In genomic region chr9:86353591-86354047, GRCh38 we compare ENCODE assay signal across 8 cellular contexts. TPM values are rescaled to one million over a fixed set of nuclear protein-coding genes. Genes with fewer than 3 reads are reported as not detected.
DNase-seq lines count a peak whose midpoint lies in the region; ATAC-seq and TF ChIP-seq lines count a peak whose summit lies in the region.

No MANE protein-coding gene starts in this region.

- peaks cover 2% of the 10 kb centered on the region; the same call in 1 of the 2 replicates for H3K36me3 ChIP-seq in IMR-90 (ENCODE audit: control insufficient read depth, insufficient read depth, low read length)
- H3K36me3 ChIP-seq in osteoblast (ENCODE audit: insufficient read depth, low read length), result peaks cover 6% of the 10 kb centered on the region

- intact Hi-C loops in IMR-90 (cut with micrococcal nuclease), result loop anchor here (1.0 kb wide), 1 partner anchor 53 kb away; no protein-coding TSS in a partner anchor
- intact Hi-C loops in activated CD4-positive, alpha-beta memory T cell treated with anti-CD3 and anti-CD28 coated beads for 36 hours (cut with micrococcal nuclease), result loop anchor here (1.0 to 10.0 kb wide), 7 partner anchors 53 to 1441 kb away; partner anchors contain the start of genes ISCA1 and NAA35

- H3K14ac ChIP-seq in IMR-90 (replicated peaks; ENCODE audit: low read depth, low read length), result peak overlapping the region; percentile 79

- CTCF ChIA-PET in IMR-90 (lab: Yijun Ruan, JAX), result no interaction called here
- CTCF ChIA-PET in activated CD4-positive, alpha-beta memory T cell treated with anti-CD3 and anti-CD28 coated beads for 36 hours (lab: Charles Lee), result no interaction called here

- peaks cover 6 to 21% of the 10 kb centered on the region in 2 experiments for H3K79me1 ChIP-seq in IMR-90 (ENCODE audit: low read depth in 1 of 2, low read length in 2 of 2)

- in situ Hi-C loops in IMR-90 (cut with MboI; ENCODE audit: low sequenced_read_pairs), result no loop called here

- H3K27me3 Mint-ChIP-seq in activated CD4-positive, alpha-beta memory T cell treated with anti-CD3 and anti-CD28 coated beads for 36 hours, result no peaks in the 10 kb centered on the region

- no TSS peak for BruUV-seq in IMR-90 (replicated peaks; lab: Mats Ljungman, UMichigan)

- H2BK20ac ChIP-seq in IMR-90 (ENCODE audit: low read depth, low read length), result no peak overlapping the region

- peak overlapping the region; percentile 97 for H3K9ac ChIP-seq in IMR-90 (ENCODE audit: low read depth, low read length)

- H3K4me2 ChIP-seq in IMR-90 (ENCODE audit: low read depth, low read length) (peak overlapping the region; percentile 95), osteoblast (ENCODE audit: insufficient read depth, low read length) (peak overlapping the region; percentile 99)

- POLR2A ChIA-PET in IMR-90 (lab: Charles Lee; ENCODE audit: unreplicated experiment), result no interaction called here
- POLR2A ChIA-PET in activated CD4-positive, alpha-beta memory T cell treated with anti-CD3 and anti-CD28 coated beads for 36 hours (lab: Charles Lee), result interaction anchor here (0.9 to 1.2 kb wide), 4 partner anchors 52 to 1183 kb away, joined by 3 to 4 read pairs (median 3); partner anchors contain the start of gene ISCA1

- TF ChIP-seq POLR2A in IMR-90 (IDR thresholded peaks at IDR 0.05; ENCODE audit: low read depth, low read length), result no peak
- no peak for TF ChIP-seq POLR2A in GM18505 (IDR thresholded peaks at IDR 0.05; ENCODE audit: borderline replicate concordance, extremely low read depth, insufficient read depth, insufficient read length)

- TF ChIP-seq CTCF in IMR-90 (conservative IDR thresholded peaks at IDR 0.05; ENCODE audit: low read depth, low read length) (no peak), fibroblast of pulmonary artery (IDR thresholded peaks at IDR 0.05; ENCODE audit: low read length, missing control alignments) (no peak), osteoblast (IDR thresholded peaks at IDR 0.05; ENCODE audit: extremely low read depth, low read depth, low read length) (no peak)

- H4K5ac ChIP-seq in IMR-90 (ENCODE audit: low read depth, low read length), result peak overlapping the region; percentile 90

- peak overlapping the region; percentile 73 for H3K27ac ChIP-seq in IMR-90 (ENCODE audit: insufficient read depth, low read length)
- H3K27ac ChIP-seq in osteoblast (ENCODE audit: low read depth, low read length), result peak overlapping the region; percentile 93

- peak overlapping the region; percentile 91 for H2AK5ac ChIP-seq in IMR-90 (ENCODE audit: low read depth, low read length)

- H3K9me3 ChIP-seq in IMR-90 (ENCODE audit: control insufficient read depth, insufficient read depth, low read length) (no peaks in the 10 kb centered on the region), osteoblast (ENCODE audit: low read depth, low read length) (no peaks in the 10 kb centered on the region)

- peak overlapping the region; percentile 97 for H2AFZ ChIP-seq in IMR-90 (replicated peaks; ENCODE audit: low read length, poor library complexity)
- H2AFZ ChIP-seq in osteoblast (ENCODE audit: low read length), result peak overlapping the region; percentile 95

- TF ChIP-seq RAD21 in IMR-90 (IDR thresholded peaks at IDR 0.05; ENCODE audit: low read length), result no peak

- dilution Hi-C loops in IMR-90 (cut with HindIII; ENCODE audit: low sequenced_read_pairs, unreplicated experiment), result no loop called here

- H3K27ac Mint-ChIP-seq in activated CD4-positive, alpha-beta memory T cell treated with anti-CD3 and anti-CD28 coated beads for 36 hours, result peak overlapping the region; percentile 100

- peak overlapping the region; percentile 72; the same call in 1 of the 3 replicates for H2BK15ac ChIP-seq in IMR-90 (ENCODE audit: low read depth, low read length)

- peak overlapping the region; percentile 83 for H3K4ac ChIP-seq in IMR-90 (ENCODE audit: low read depth, low read length)

- H2AK9ac ChIP-seq in IMR-90 (replicated peaks; ENCODE audit: low read depth, low read length, poor library complexity), result peak overlapping the region; percentile 73

- H3K36me3 Mint-ChIP-seq in activated CD4-positive, alpha-beta memory T cell treated with anti-CD3 and anti-CD28 coated beads for 36 hours, result peaks cover 28% of the 10 kb centered on the region

- H2BK120ac ChIP-seq in IMR-90 (ENCODE audit: low read depth, low read length), result peak overlapping the region; percentile 65

- H3K56ac ChIP-seq in IMR-90 (ENCODE audit: extremely low read depth, insufficient read depth, low read length), result peak overlapping the region; percentile 96

- H3K4me3 ChIP-seq in IMR-90 (ENCODE audit: insufficient read depth, low read depth, low read length) (peak overlapping the region; percentile 93), fibroblast of pulmonary artery (replicated peaks; ENCODE audit: low read depth, low read length) (peak overlapping the region; percentile 86), osteoblast (ENCODE audit: insufficient read depth, low read length) (peak overlapping the region; percentile 100)

- no peaks in the 10 kb centered on the region for H3K9me3 Mint-ChIP-seq in activated CD4-positive, alpha-beta memory T cell treated with anti-CD3 and anti-CD28 coated beads for 36 hours

- H3K27me3 ChIP-seq in IMR-90 (ENCODE audit: control insufficient read depth, insufficient read depth, low read length), result no peaks in the 10 kb centered on the region
- no peaks in the 10 kb centered on the region for H3K27me3 ChIP-seq in osteoblast (ENCODE audit: insufficient read depth, low read length)

- peak overlapping the region; percentile 89 for H3K23ac ChIP-seq in IMR-90 (ENCODE audit: low read depth, low read length)

- ATAC-seq in IMR-90 (ENCODE audit: low read depth), result peak; percentile 1
- ATAC-seq in HG02763 (IDR thresholded peaks at IDR 0.05; ENCODE audit: unreplicated experiment), result no peak
- no peak for ATAC-seq in GM18505 (IDR thresholded peaks at IDR 0.05; ENCODE audit: unreplicated experiment)

- WGBS in IMR-90 (ENCODE audit: extremely low coverage in 2 of 2, insufficient read length in 1 of 2), 2 experiments, result 0% methylated on average over 3 of the region's 16 CpGs; no CpG with 5 or more reads in 1 of the 2 experiments

- no peaks in the 10 kb centered on the region for H3K9me1 ChIP-seq in IMR-90 (ENCODE audit: insufficient read depth, low read length)

- no peaks in the 10 kb centered on the region for H4K20me1 ChIP-seq in IMR-90 (ENCODE audit: insufficient read depth, low read length)
- peaks cover 4% of the 10 kb centered on the region for H4K20me1 ChIP-seq in osteoblast (ENCODE audit: insufficient read depth, low read length)

- DNase-seq in EL (peak; percentile 37), IMR-90 (no peak), fibroblast of pulmonary artery (ENCODE audit: low read depth) (peak; percentile 33), osteoblast (ENCODE audit: insufficient read length, low spot score, missing footprints) (peak; percentile 56), epidermal melanocyte (ENCODE audit: insufficient read length, low spot score) (no peak)
- DNase-seq in activated CD4-positive, alpha-beta memory T cell treated with anti-CD3 and anti-CD28 coated beads for 36 hours, result peak; percentile 51

- H2BK5ac ChIP-seq in IMR-90 (ENCODE audit: low read depth, low read length, poor library complexity, severe bottlenecking), result peak overlapping the region; percentile 85

- peaks cover 3% of the 10 kb centered on the region; the same call in 1 of the 2 replicates for H3K4me1 ChIP-seq in IMR-90 (ENCODE audit: control insufficient read depth, insufficient read depth, low read length)
- H3K4me1 ChIP-seq in osteoblast (ENCODE audit: insufficient read depth, low read length), result peaks cover 39% of the 10 kb centered on the region

- H3K4me3 Mint-ChIP-seq in activated CD4-positive, alpha-beta memory T cell treated with anti-CD3 and anti-CD28 coated beads for 36 hours, result peak overlapping the region; percentile 98

- peak overlapping the region; percentile 72 for H3K18ac ChIP-seq in IMR-90 (ENCODE audit: low read depth, low read length)

- H3K4me1 Mint-ChIP-seq in activated CD4-positive, alpha-beta memory T cell treated with anti-CD3 and anti-CD28 coated beads for 36 hours (ENCODE audit: low read depth), result peaks cover 36% of the 10 kb centered on the region

- H4K8ac ChIP-seq in IMR-90 (ENCODE audit: low read depth in 2 of 2, low read length in 2 of 2), result peak overlapping the region; percentile 87 to 93

- H4K91ac ChIP-seq in IMR-90 (ENCODE audit: insufficient read depth, low read depth, low read length), result peak overlapping the region; percentile 93

- peaks cover 53% of the 10 kb centered on the region for H3K79me2 ChIP-seq in osteoblast (ENCODE audit: insufficient read depth, low read length)

TF ChIP-seq in IMR-90, 13 proteins besides CTCF, POLR2A, EP300 and RAD21 (continues in another document):
- TF ChIP-seq MAZ (IDR thresholded peaks at IDR 0.05; ENCODE audit: borderline replicate concordance, low read depth, low read length) (no peak), RCOR1 (IDR thresholded peaks at IDR 0.05; ENCODE audit: insufficient replicate concordance, low read length) (no peak), CEBPB (IDR thresholded peaks at IDR 0.05; ENCODE audit: low read depth, low read length) (no peak), CHD1 (IDR thresholded peaks at IDR 0.05; ENCODE audit: low read depth, low read length) (no peak), NFE2L2 (IDR thresholded peaks at IDR 0.05; ENCODE audit: low read depth, low read length) (no peak), BHLHE40 (IDR thresholded peaks at IDR 0.05; ENCODE audit: low read depth, low read length) (no peak), FOS (IDR thresholded peaks at IDR 0.05; ENCODE audit: low read depth, low read length) (no peak), ELK1 (IDR thresholded peaks at IDR 0.05; ENCODE audit: borderline replicate concordance, low read depth, low read length) (no peak)

RNA-seq across cellular contexts. Expression of gene TUT7, which starts 0.6 kb away (rescaled TPM):
- 33.3 and 58.3 TPM in 2 replicates for total RNA-seq in IMR-90 (2012; rRNA removed)
- polyA plus RNA-seq in IMR-90 (2012; rRNA removed), result 13.3 and 14.4 TPM in 2 replicates
- 1.1 and 3.5 TPM in 2 replicates for polyA plus RNA-seq in IMR-90 (2012; cell fraction: cytosol; rRNA removed)
- 1.2 and 18.6 TPM in 2 replicates for polyA plus RNA-seq in IMR-90 (2012; cell fraction: nucleus; rRNA removed; ENCODE audit: low replicate concordance)
- 10 to 100 TPM; 50.7 to 56.8 TPM for total RNA-seq in activated CD4-positive, alpha-beta memory T cell treated with anti-CD3 and anti-CD28 coated beads for 36 hours
- 39.8 and 46.9 TPM in 2 replicates for total RNA-seq in osteoblast

Comparison
In these comparisons a context has a peak if more than half of its experiments do, and no peak if none do; other contexts are left out.
1. DNase-seq: peak in EL (single experiment), activated CD4-positive, alpha-beta memory T cell treated with anti-CD3 and anti-CD28 coated beads for 36 hours (single experiment), fibroblast of pulmonary artery (single experiment) and osteoblast (single experiment); none in IMR-90 (single experiment) and epidermal melanocyte (single experiment).
2. Peak in every context shown above with its lines, with median percentiles within 50 percentile points of each other: H3K4me3 ChIP-seq.